In genomic region chr1:153640213-153640612, GRCh38 we compare ENCODE assay signal across 8 cellular contexts. TPM values are rescaled to one million over a fixed set of nuclear protein-coding genes. Genes with fewer than 3 reads are reported as not detected.
"Had no signal": no experiment of that assay in that cellular context is flagged by ENCODE, and none has a peak within 500 bp of the region (broad histone marks: within the 10 kb centered on the region; RNA-seq: fewer than 3 reads in every experiment).

No MANE protein-coding gene starts in this region.

RNA-seq across cellular contexts. Expression of gene S100A1, which starts 12.0 kb away (rescaled TPM):
- total RNA-seq: lung microvascular endothelial cell; naive thymus-derived CD8-positive, alpha-beta T cell; neural crest cell; osteoblast; thoracic aorta; urinary bladder; vagina had no signal
- polyA plus RNA-seq: immature natural killer cell; naive thymus-derived CD8-positive, alpha-beta T cell had no signal

RNA-seq across cellular contexts. Expression of gene S100A14, which starts 24.1 kb away (rescaled TPM):
- total RNA-seq: naive thymus-derived CD8-positive, alpha-beta T cell; neural crest cell had no signal
- polyA plus RNA-seq: immature natural killer cell; naive thymus-derived CD8-positive, alpha-beta T cell had no signal
